23 cellular contexts compared by ENCODE assay signal in genomic region chr22:27090595-27090994, GRCh38.
"Had no signal": no experiment of that assay in that cellular context is flagged by ENCODE, and none has a peak within 500 bp of the region (broad histone marks: within the 10 kb centered on the region; RNA-seq: fewer than 3 reads in every experiment).

No MANE protein-coding gene starts in this region.

- H3K27ac ChIP-seq: brain microvascular endothelial cell, cardiac muscle cell, VCaP had no signal

- H3K4me3 ChIP-seq: cardiac muscle cell, K562 had no signal

- ATAC-seq: activated T-cell treated with anti-CD3 and anti-CD28 coated beads, Interleukin-2, amount 50 U/mL, for 4 hours; K562; PC-3; T-cell had no signal

- H3K36me3 ChIP-seq: brain microvascular endothelial cell, cardiac muscle cell had no signal

- DNase-seq: activated CD4-positive, alpha-beta memory T cell treated with anti-CD3 and anti-CD28 coated beads for 36 hours; activated CD4-positive, alpha-beta T cell treated with anti-CD3 and anti-CD28 coated beads, Interleukin-2, amount 10 ng/mL, durations not matched to agents 7 days and 5 days; activated CD4-positive, CD25-positive, alpha-beta regulatory T cell; activated CD8-positive, alpha-beta memory T cell treated with anti-CD3 and anti-CD28 coated beads for 24 hours; activated effector memory CD4-positive, alpha-beta T cell treated with anti-CD3 and anti-CD28 coated beads, Interleukin-2, amount 50 U/mL, for 16 hours; activated naive CD4-positive, alpha-beta T cell treated with anti-CD3 and anti-CD28 coated beads, Interleukin-2, amount 10 ng/mL, durations not matched to agents 7 days and 5 days; activated naive CD8-positive, alpha-beta T cell treated with anti-CD3 and anti-CD28 coated beads for 36 hours; activated T-cell treated with anti-CD3 and anti-CD28 coated beads, Interleukin-2, amount 50 U/mL, for 4 hours; brain microvascular endothelial cell; Karpas-422; NCI-H146; NCI-H2029; NCI-H2107; NCI-H345; NCI-H524; PC-3; SHP77 treated with DMSO at 0.1 percent for 48 hours; T-cell; T-helper 2 cell; T1000 had no signal
